ENCODE assay signal across 8 cellular contexts in the genomic region with DNA sequence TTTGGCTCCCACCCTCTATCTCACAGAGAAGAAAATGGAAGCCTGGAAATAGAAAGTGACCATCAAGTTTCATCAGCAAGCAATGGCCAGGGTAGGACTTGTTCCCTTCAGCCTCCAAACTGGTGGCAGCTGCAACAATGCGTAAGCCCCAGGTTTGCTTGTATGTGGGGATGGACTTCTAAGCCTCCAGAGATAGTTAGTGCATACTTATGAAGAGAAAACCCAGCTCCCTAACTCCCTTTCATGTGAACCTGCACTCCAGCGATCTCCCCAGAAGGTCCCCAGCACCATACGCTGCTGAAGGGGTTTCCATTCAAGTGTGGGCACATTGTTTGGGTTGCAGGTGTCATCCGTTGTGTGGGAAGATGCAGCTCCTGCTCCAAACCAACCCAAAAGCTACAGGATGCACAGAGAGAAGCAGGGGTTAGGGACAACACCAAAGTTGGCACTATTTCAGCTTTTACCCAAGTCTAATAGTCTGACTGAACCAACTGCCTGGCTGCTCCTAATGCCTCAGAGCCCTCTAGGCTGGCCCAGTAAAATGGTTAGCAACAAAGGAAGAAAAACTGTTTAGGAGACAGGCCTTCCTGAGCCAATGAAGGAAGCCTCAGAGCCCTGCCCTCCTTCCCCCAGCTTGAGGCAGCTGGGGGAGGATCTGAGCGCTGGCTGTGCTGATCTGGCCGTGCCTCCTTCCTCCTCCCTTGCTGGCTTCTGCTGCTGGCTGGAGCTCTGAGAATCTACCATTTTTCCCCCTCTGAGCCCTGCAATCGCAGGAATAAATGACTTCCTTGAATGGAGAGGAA. TPM values are rescaled to one million over a fixed set of nuclear protein-coding genes. Genes with fewer than 3 reads are reported as not detected.
A peak's percentile ranks its signal among the peaks of the same experiment; 100 is the strongest.
DNase-seq lines count a peak whose midpoint lies in the region; ATAC-seq and TF ChIP-seq lines count a peak whose summit lies in the region.

No MANE protein-coding gene starts in this region.

- POLR2A ChIA-PET in HEK293T (lab: Yijun Ruan, JAX) = interaction anchor here (1.3 kb wide), 1 partner anchor 12 kb away, joined by 5 read pairs; a partner anchor contains a TSS

- peaks cover 79% of the 10 kb centered on the region for H3K4me1 Mint-ChIP-seq in activated naive CD4-positive, alpha-beta T cell treated with anti-CD3 and anti-CD28 coated beads, Interleukin-2, amount 10 ng/mL, durations not matched to agents 7 days and 5 days

- peak overlapping the region; percentile 77 for H3K4me3 Mint-ChIP-seq in activated naive CD4-positive, alpha-beta T cell treated with anti-CD3 and anti-CD28 coated beads, Interleukin-2, amount 10 ng/mL, durations not matched to agents 7 days and 5 days

- no peak for ATAC-seq in HG03457 (IDR thresholded peaks at IDR 0.05; ENCODE audit: unreplicated experiment)

- DNase-seq in A172 (ENCODE audit: low spot score) (peak; percentile 62), KG1 (lab: John Stamatoyannopoulos, UW) (peak; percentile 27), cardiac septum (ENCODE audit: low spot score) (peak; percentile 84), posterior vena cava (ENCODE audit: low spot score) (peak; percentile 91), GM19238 (ENCODE audit: insufficient read length, low spot score) (no peak), HEK293T (ENCODE audit: extremely low spot score) (no peak)
- peak; percentile 72 for DNase-seq in activated naive CD4-positive, alpha-beta T cell treated with anti-CD3 and anti-CD28 coated beads, Interleukin-2, amount 10 ng/mL, durations not matched to agents 7 days and 5 days

- H3K36me3 Mint-ChIP-seq in activated naive CD4-positive, alpha-beta T cell treated with anti-CD3 and anti-CD28 coated beads, Interleukin-2, amount 10 ng/mL, durations not matched to agents 7 days and 5 days = peaks cover 7% of the 10 kb centered on the region

- H3K27me3 Mint-ChIP-seq in activated naive CD4-positive, alpha-beta T cell treated with anti-CD3 and anti-CD28 coated beads, Interleukin-2, amount 10 ng/mL, durations not matched to agents 7 days and 5 days = no peaks in the 10 kb centered on the region

- H3K27ac Mint-ChIP-seq in activated naive CD4-positive, alpha-beta T cell treated with anti-CD3 and anti-CD28 coated beads, Interleukin-2, amount 10 ng/mL, durations not matched to agents 7 days and 5 days = peak overlapping the region; percentile 99

- H3K9me3 Mint-ChIP-seq in activated naive CD4-positive, alpha-beta T cell treated with anti-CD3 and anti-CD28 coated beads, Interleukin-2, amount 10 ng/mL, durations not matched to agents 7 days and 5 days = peaks cover 3% of the 10 kb centered on the region

- CTCF ChIA-PET in activated naive CD4-positive, alpha-beta T cell treated with anti-CD3 and anti-CD28 coated beads, Interleukin-2, amount 10 ng/mL, durations not matched to agents 7 days and 5 days (lab: Charles Lee) = interaction anchor here (0.7 to 3.0 kb wide), 13 partner anchors 8 to 531 kb away, joined by 3 to 16 read pairs (median 4); no protein-coding TSS in a partner anchor
- CTCF ChIA-PET in HEK293T (lab: Yijun Ruan, JAX) = no interaction called here

- intact Hi-C loops in cardiac septum (cut with DNase I) (no loop called here), posterior vena cava (cut with DNase I) (loop anchor here in 1 of 2 donors (10.0 kb wide), 2 partner anchors 386 to 636 kb away; no protein-coding TSS in a partner anchor)

TF ChIP-seq in HEK293T, 16 proteins besides CTCF, POLR2A, EP300 and RAD21:
- TF ChIP-seq L3MBTL2 (conservative IDR thresholded peaks at IDR 0.05) (no peak), FOXM1 (IDR thresholded peaks at IDR 0.05; ENCODE audit: borderline replicate concordance) (no peak), BHLHE40 (IDR thresholded peaks at IDR 0.05; ENCODE audit: borderline replicate concordance) (no peak), HDGF (IDR thresholded peaks at IDR 0.05; ENCODE audit: borderline replicate concordance) (no peak), ARNT (IDR thresholded peaks at IDR 0.05) (no peak), CTBP1 (IDR thresholded peaks at IDR 0.05; ENCODE audit: borderline replicate concordance) (no peak), ELF4 (IDR thresholded peaks at IDR 0.05) (no peak), FOXA1 (IDR thresholded peaks at IDR 0.05) (no peak), TARDBP (IDR thresholded peaks at IDR 0.05) (no peak), FOXK2 (IDR thresholded peaks at IDR 0.05) (no peak)
- TF ChIP-seq, protein P1, sequence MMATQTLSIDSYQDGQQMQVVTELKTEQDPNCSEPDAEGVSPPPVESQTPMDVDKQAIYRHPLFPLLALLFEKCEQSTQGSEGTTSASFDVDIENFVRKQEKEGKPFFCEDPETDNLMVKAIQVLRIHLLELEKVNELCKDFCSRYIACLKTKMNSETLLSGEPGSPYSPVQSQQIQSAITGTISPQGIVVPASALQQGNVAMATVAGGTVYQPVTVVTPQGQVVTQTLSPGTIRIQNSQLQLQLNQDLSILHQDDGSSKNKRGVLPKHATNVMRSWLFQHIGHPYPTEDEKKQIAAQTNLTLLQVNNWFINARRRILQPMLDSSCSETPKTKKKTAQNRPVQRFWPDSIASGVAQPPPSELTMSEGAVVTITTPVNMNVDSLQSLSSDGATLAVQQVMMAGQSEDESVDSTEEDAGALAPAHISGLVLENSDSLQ (IDR thresholded peaks at IDR 0.05) = no peak

RNA-seq across cellular contexts. Expression of a gene that starts 12.3 kb away (rescaled TPM):
- total RNA-seq in A172 (2014; rRNA removed; shearing (Covaris generic)) = 39.7 and 49.7 TPM in 2 replicates
- 69.2 TPM for total RNA-seq in cardiac septum
- total RNA-seq in posterior vena cava = 100 to 1,000 TPM; 311 to 319 TPM

Comparison
In these comparisons a context has a peak if more than half of its experiments do, and no peak if none do; other contexts are left out.
1. DNase-seq: peak in A172 (single experiment), KG1 (single experiment), activated naive CD4-positive, alpha-beta T cell treated with anti-CD3 and anti-CD28 coated beads, Interleukin-2, amount 10 ng/mL, durations not matched to agents 7 days and 5 days (single experiment), cardiac septum (single experiment) and posterior vena cava (single experiment); none in GM19238 (single experiment) and HEK293T (single experiment).